ENCODE assay signal across 11 cellular contexts in the genomic region with DNA sequence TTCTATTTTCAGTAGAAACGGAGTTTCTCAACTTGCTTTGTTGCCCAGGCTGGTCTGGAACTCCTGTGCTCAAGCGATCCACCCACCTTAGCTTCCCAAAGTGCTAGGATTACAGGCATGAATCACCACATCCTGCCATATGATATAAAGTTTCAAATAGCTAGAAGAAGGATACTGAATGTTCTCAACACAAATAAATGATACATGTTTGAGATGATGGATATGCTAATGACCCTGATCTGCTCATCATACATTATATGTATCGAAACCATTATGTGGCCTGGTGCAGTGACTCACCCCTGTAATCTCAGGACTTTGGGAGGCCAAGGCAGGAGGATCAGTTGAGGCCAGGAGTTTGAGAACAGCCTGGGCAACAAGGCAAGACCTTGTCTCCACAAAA. TPM values are rescaled to one million over a fixed set of nuclear protein-coding genes. Genes with fewer than 3 reads are reported as not detected.
A peak's percentile ranks its signal among the peaks of the same experiment; 100 is the strongest.
DNase-seq lines count a peak whose midpoint lies in the region; ATAC-seq, FAIRE-seq and TF ChIP-seq lines count a peak whose summit lies in the region.
"Had no signal": no experiment of that assay in that cellular context is flagged by ENCODE, and none has a peak within 500 bp of the region (broad histone marks: within the 10 kb centered on the region; RNA-seq: fewer than 3 reads in every experiment).

No MANE protein-coding gene starts in this region.

- TF ChIP-seq CTCF in PC-3 (conservative IDR thresholded peaks at IDR 0.05; ENCODE audit: low read depth, low read length) (no peak), smooth muscle cell (IDR thresholded peaks at IDR 0.05; ENCODE audit: borderline replicate concordance, insufficient read depth, poor library complexity, severe bottlenecking) (no peak)

- H3K4me3 Mint-ChIP-seq in activated naive CD8-positive, alpha-beta T cell treated with anti-CD3 and anti-CD28 coated beads, Interleukin-2, amount 50 U/mL, for 24 hours = no peak overlapping the region
- no peak overlapping the region for H3K4me3 Mint-ChIP-seq in activated naive CD8-positive, alpha-beta T cell treated with anti-CD3 and anti-CD28 coated beads for 36 hours
- no peak overlapping the region for H3K4me3 Mint-ChIP-seq in effector memory CD8-positive, alpha-beta T cell
- H3K4me3 Mint-ChIP-seq: CD4-positive, alpha-beta T cell had no signal

- no peak for FAIRE-seq in GM19239 (lab: Jason Lieb, UNC)

- peaks cover 27% of the 10 kb centered on the region for H3K4me1 ChIP-seq in PC-3 (ENCODE audit: insufficient read depth, low read length)
- no peaks in the 10 kb centered on the region for H3K4me1 ChIP-seq in smooth muscle cell (ENCODE audit: low read depth)
- H3K4me1 ChIP-seq: testis had no signal

- H3K79me2 ChIP-seq in PC-3 (ENCODE audit: low read length) = no peaks in the 10 kb centered on the region
- H3K79me2 ChIP-seq in smooth muscle cell (ENCODE audit: low read depth) = no peaks in the 10 kb centered on the region

- peaks cover 8% of the 10 kb centered on the region for H3K36me3 Mint-ChIP-seq in activated naive CD8-positive, alpha-beta T cell treated with anti-CD3 and anti-CD28 coated beads, Interleukin-2, amount 50 U/mL, for 24 hours (ENCODE audit: low read depth)
- H3K36me3 Mint-ChIP-seq in activated naive CD8-positive, alpha-beta T cell treated with anti-CD3 and anti-CD28 coated beads for 36 hours = no peaks in the 10 kb centered on the region
- peaks cover 10% of the 10 kb centered on the region for H3K36me3 Mint-ChIP-seq in effector memory CD8-positive, alpha-beta T cell (ENCODE audit: insufficient read depth)

- H2AFZ ChIP-seq in PC-3 (ENCODE audit: low read length) (no peak overlapping the region), smooth muscle cell (ENCODE audit: low read depth) (no peak overlapping the region)

- H4K20me1 ChIP-seq in PC-3 (ENCODE audit: low read length) = no peaks in the 10 kb centered on the region
- no peaks in the 10 kb centered on the region for H4K20me1 ChIP-seq in smooth muscle cell (ENCODE audit: low read depth)

- no peaks in the 10 kb centered on the region for H3K9me3 Mint-ChIP-seq in activated naive CD8-positive, alpha-beta T cell treated with anti-CD3 and anti-CD28 coated beads, Interleukin-2, amount 50 U/mL, for 24 hours
- no peaks in the 10 kb centered on the region for H3K9me3 Mint-ChIP-seq in activated naive CD8-positive, alpha-beta T cell treated with anti-CD3 and anti-CD28 coated beads for 36 hours
- no peaks in the 10 kb centered on the region for H3K9me3 Mint-ChIP-seq in effector memory CD8-positive, alpha-beta T cell
- H3K9me3 Mint-ChIP-seq: CD4-positive, alpha-beta T cell had no signal

- POLR2A ChIA-PET in PC-3 (lab: Charles Lee; ENCODE audit: unreplicated experiment) = interaction anchor here (0.6 to 1.0 kb wide), 5 partner anchors 19 to 94 kb away, joined by 3 to 13 read pairs (median 6); a partner anchor contains a TSS

- peak overlapping the region; percentile 85; the same call in 1 of the 2 replicates for H3K4me2 ChIP-seq in PC-3 (ENCODE audit: low read length)
- H3K4me2 ChIP-seq in smooth muscle cell = no peak overlapping the region

- DNase-seq in activated naive CD8-positive, alpha-beta T cell treated with anti-CD3 and anti-CD28 coated beads, Interleukin-2, amount 50 U/mL, for 24 hours = no peak
- no peak for DNase-seq in activated naive CD8-positive, alpha-beta T cell treated with anti-CD3 and anti-CD28 coated beads for 36 hours
- DNase-seq in PC-3 (peak; percentile 93), dedifferentiated amniotic fluid mesenchymal stem cell (ENCODE audit: extremely low spot score) (peak; percentile 75), smooth muscle cell (lab: John Stamatoyannopoulos, UW; ENCODE audit: unreplicated experiment) (no peak), GM19239 (ENCODE audit: insufficient read length, low spot score) (no peak)
- no peak for DNase-seq in effector memory CD8-positive, alpha-beta T cell
- DNase-seq: CD4-positive, alpha-beta T cell; testis had no signal

- peak overlapping the region; percentile 84 for H3K9ac ChIP-seq in PC-3 (ENCODE audit: low read length)
- H3K9ac ChIP-seq in smooth muscle cell (ENCODE audit: low read depth) = no peak overlapping the region

- H3K27ac Mint-ChIP-seq in activated naive CD8-positive, alpha-beta T cell treated with anti-CD3 and anti-CD28 coated beads, Interleukin-2, amount 50 U/mL, for 24 hours = peak overlapping the region; percentile 90
- H3K27ac Mint-ChIP-seq in activated naive CD8-positive, alpha-beta T cell treated with anti-CD3 and anti-CD28 coated beads for 36 hours = no peak overlapping the region
- peak overlapping the region in 1 of 2 donors; percentile 49 for H3K27ac Mint-ChIP-seq in effector memory CD8-positive, alpha-beta T cell
- H3K27ac Mint-ChIP-seq: CD4-positive, alpha-beta T cell had no signal

- no peak for ATAC-seq in activated naive CD8-positive, alpha-beta T cell treated with anti-CD3 and anti-CD28 coated beads, Interleukin-2, amount 50 U/mL, for 24 hours
- peak; percentile 73 for ATAC-seq in PC-3
- no peak for ATAC-seq in effector memory CD8-positive, alpha-beta T cell (replicated peaks)
- ATAC-seq in HG02759 (IDR thresholded peaks at IDR 0.05; ENCODE audit: unreplicated experiment) = no peak

- H3F3A ChIP-seq in PC-3 (ENCODE audit: low read length, unreplicated experiment) (peaks cover 4% of the 10 kb centered on the region), smooth muscle cell (ENCODE audit: low read depth) (no peaks in the 10 kb centered on the region)

- H3K36me3 ChIP-seq in PC-3 (ENCODE audit: low read depth, low read length) (no peaks in the 10 kb centered on the region), smooth muscle cell (ENCODE audit: low read depth) (no peaks in the 10 kb centered on the region)

- CTCF ChIA-PET in PC-3 (lab: Charles Lee) = interaction anchor here (0.5 to 0.8 kb wide), 2 partner anchors 47 to 120 kb away, joined by 5 to 11 read pairs; no protein-coding TSS in a partner anchor

- H3K27me3 ChIP-seq in PC-3 (ENCODE audit: low read length) = no peaks in the 10 kb centered on the region
- H3K27me3 ChIP-seq in smooth muscle cell (ENCODE audit: low read depth) = no peaks in the 10 kb centered on the region
- H3K27me3 ChIP-seq: testis had no signal

- intact Hi-C loops in PC-3 (cut with micrococcal nuclease) = loop anchor here (1.0 kb wide), 1 partner anchor 51 kb away; a partner anchor contains a TSS

- H3K27ac ChIP-seq in PC-3 (ENCODE audit: low read length) = peak overlapping the region; percentile 99
- H3K27ac ChIP-seq in smooth muscle cell (ENCODE audit: low read depth) = peak overlapping the region; percentile 13
- H3K27ac ChIP-seq: testis had no signal

- H3K4me3 ChIP-seq in PC-3 (ENCODE audit: low read length) (no peak overlapping the region), smooth muscle cell (no peak overlapping the region)
- H3K4me3 ChIP-seq: testis had no signal

- no TSS peak for BruUV-seq in PC-3 (replicated peaks; lab: Mats Ljungman, UMichigan)

- H3K9me3 ChIP-seq in PC-3 (ENCODE audit: low read length) (no peaks in the 10 kb centered on the region), smooth muscle cell (replicated peaks; ENCODE audit: low read depth) (no peaks in the 10 kb centered on the region)
- H3K9me3 ChIP-seq: testis had no signal

- H3K4me1 Mint-ChIP-seq in activated naive CD8-positive, alpha-beta T cell treated with anti-CD3 and anti-CD28 coated beads, Interleukin-2, amount 50 U/mL, for 24 hours = peaks cover 26% of the 10 kb centered on the region
- H3K4me1 Mint-ChIP-seq in activated naive CD8-positive, alpha-beta T cell treated with anti-CD3 and anti-CD28 coated beads for 36 hours = peaks cover 18% of the 10 kb centered on the region
- peaks cover 0 to 4% of the 10 kb centered on the region in 2 donors for H3K4me1 Mint-ChIP-seq in effector memory CD8-positive, alpha-beta T cell (ENCODE audit: low read depth in 2 of 2)

- no peaks in the 10 kb centered on the region for H3K27me3 Mint-ChIP-seq in activated naive CD8-positive, alpha-beta T cell treated with anti-CD3 and anti-CD28 coated beads, Interleukin-2, amount 50 U/mL, for 24 hours
- H3K27me3 Mint-ChIP-seq in activated naive CD8-positive, alpha-beta T cell treated with anti-CD3 and anti-CD28 coated beads for 36 hours = no peaks in the 10 kb centered on the region
- H3K27me3 Mint-ChIP-seq in effector memory CD8-positive, alpha-beta T cell = no peaks in the 10 kb centered on the region
- H3K27me3 Mint-ChIP-seq: CD4-positive, alpha-beta T cell had no signal

- 52% methylated on average over 3 of the region's 3 CpGs for WGBS in smooth muscle cell (ENCODE audit: low lambda C conversion rate)

- no peaks in the 10 kb centered on the region for H3K9me2 ChIP-seq in PC-3 (replicated peaks; ENCODE audit: low read length)

RNA-seq across cellular contexts. Expression of a gene that starts 11.5 kb away (rescaled TPM):
- total RNA-seq in activated naive CD8-positive, alpha-beta T cell treated with anti-CD3 and anti-CD28 coated beads for 36 hours = not detected
- total RNA-seq in PC-3 (2014; rRNA removed) (0.58 TPM in 1 of 2 replicates, not detected in the other), smooth muscle cell (not detected in 2 replicates)
- polyA plus RNA-seq in smooth muscle cell = not detected in 2 replicates
- total RNA-seq: CD4-positive, alpha-beta T cell; testis had no signal
- polyA plus RNA-seq: adipose tissue had no signal

RNA-seq across cellular contexts. Expression of a gene that starts 18.4 kb away (rescaled TPM):
- 10 to 100 TPM; 29.6 to 29.8 TPM for total RNA-seq in activated naive CD8-positive, alpha-beta T cell treated with anti-CD3 and anti-CD28 coated beads for 36 hours
- 10.9 and 14.5 TPM in 2 replicates for total RNA-seq in PC-3 (2014; rRNA removed)
- total RNA-seq in smooth muscle cell = 0.22 TPM in 1 of 2 replicates, not detected in the other
- polyA plus RNA-seq in smooth muscle cell = 0.07 and 0.17 TPM in 2 replicates

RNA-seq across cellular contexts. Expression of a gene that starts 23.4 kb away (rescaled TPM):
- total RNA-seq in activated naive CD8-positive, alpha-beta T cell treated with anti-CD3 and anti-CD28 coated beads for 36 hours = 10 to 100 TPM; 65.0 to 66.3 TPM
- total RNA-seq in PC-3 (2014; rRNA removed) = 141 and 165 TPM in 2 replicates
- 99.2 and 109 TPM in 2 replicates for total RNA-seq in smooth muscle cell
- 132 and 139 TPM in 2 replicates for polyA plus RNA-seq in smooth muscle cell

RNA-seq across cellular contexts. Expression of a gene that starts 35.9 kb away (rescaled TPM):
- total RNA-seq in activated naive CD8-positive, alpha-beta T cell treated with anti-CD3 and anti-CD28 coated beads for 36 hours = 10 to 100 TPM; 90.7 to 97.2 TPM
- 104 and 109 TPM in 2 replicates for total RNA-seq in PC-3 (2014; rRNA removed)
- total RNA-seq in smooth muscle cell = 53.8 and 70.6 TPM in 2 replicates
- 110 and 119 TPM in 2 replicates for polyA plus RNA-seq in smooth muscle cell

RNA-seq across cellular contexts. Expression of a gene that starts 50.2 kb away (rescaled TPM):
- total RNA-seq in activated naive CD8-positive, alpha-beta T cell treated with anti-CD3 and anti-CD28 coated beads for 36 hours = 100 to 1,000 TPM; 168 to 169 TPM
- total RNA-seq in PC-3 (2014; rRNA removed) = 65.7 and 94.5 TPM in 2 replicates
- total RNA-seq in smooth muscle cell = 47.3 and 60.2 TPM in 2 replicates
- polyA plus RNA-seq in smooth muscle cell = 90.5 and 96.0 TPM in 2 replicates

Comparison
In these comparisons a context has a peak if more than half of its experiments do, and no peak if none do; other contexts are left out.
1. DNase-seq: peak in PC-3 (single experiment) and dedifferentiated amniotic fluid mesenchymal stem cell (single experiment); none in activated naive CD8-positive, alpha-beta T cell treated with anti-CD3 and anti-CD28 coated beads, Interleukin-2, amount 50 U/mL, for 24 hours (single experiment), activated naive CD8-positive, alpha-beta T cell treated with anti-CD3 and anti-CD28 coated beads for 36 hours (single experiment), smooth muscle cell (single experiment), effector memory CD8-positive, alpha-beta T cell (0 of 3) and GM19239 (single experiment).